In genomic region chr19:17305517-17306284, GRCh38 we compare ENCODE assay signal across 8 cellular contexts. TPM values are rescaled to one million over a fixed set of nuclear protein-coding genes. Genes with fewer than 3 reads are reported as not detected.
A peak's percentile ranks its signal among the peaks of the same experiment; 100 is the strongest.
DNase-seq lines count a peak whose midpoint lies in the region; ATAC-seq and TF ChIP-seq lines count a peak whose summit lies in the region.

Gene MRPL34 (plus strand): TSS chr19:17305872. CDS start chr19:17305893, 21 bp downstream.

- H3K27ac Mint-ChIP-seq in CD4-positive, CD25-positive, alpha-beta regulatory T cell: peak within 1 kb of the TSS; percentile 73 to 95 (median 88)
- peak within 1 kb of the TSS; percentile 90 for H3K27ac Mint-ChIP-seq in activated CD4-positive, alpha-beta memory T cell treated with anti-CD3 and anti-CD28 coated beads, Interleukin-2, amount 10 ng/mL, durations not matched to agents 7 days and 5 days

- peaks cover 11 to 62% (median 30%) of the 10 kb centered on the region in 4 donors for H3K4me1 Mint-ChIP-seq in CD4-positive, CD25-positive, alpha-beta regulatory T cell
- peaks cover 58% of the 10 kb centered on the region for H3K4me1 Mint-ChIP-seq in activated CD4-positive, alpha-beta memory T cell treated with anti-CD3 and anti-CD28 coated beads, Interleukin-2, amount 10 ng/mL, durations not matched to agents 7 days and 5 days

- WGBS in lower leg skin, 2 donors: 0% methylated on average over 41 to 50 of the region's 55 CpGs

- peak; percentile 93 to 99 (median 96) for DNase-seq in CD4-positive, CD25-positive, alpha-beta regulatory T cell
- DNase-seq in NCI-H82 treated with DMSO at 0.1 percent for 48 hours (lab: John Stamatoyannopoulos, UW; ENCODE audit: unreplicated experiment): peak; percentile 100
- DNase-seq in activated CD4-positive, alpha-beta memory T cell treated with anti-CD3 and anti-CD28 coated beads, Interleukin-2, amount 10 ng/mL, durations not matched to agents 7 days and 5 days: peak; percentile 98
- DNase-seq in lower leg skin (ENCODE audit: low spot score in 2 of 2): peak; percentile 95 to 99
- DNase-seq in stimulated activated CD4-positive, alpha-beta T cell treated with anti-CD3 and anti-CD28 coated beads, TNF-alpha, amount 100 ng/mL, for 1 hour (ENCODE audit: low read depth in 3 of 3, low spot score in 1 of 3): peak; percentile 81 to 93 (median 88)

- H3K4me3 ChIP-seq in CD4-positive, CD25-positive, alpha-beta regulatory T cell (ENCODE audit: low read depth, low read length): peak within 1 kb of the TSS; percentile 71
- H3K4me3 ChIP-seq in duodenal mucosa (ENCODE audit: low read depth in 1 of 2, low read length in 2 of 2) (peak within 1 kb of the TSS; percentile 74 to 91), lower leg skin (ENCODE audit: low read depth, poor library complexity, severe bottlenecking) (peak within 1 kb of the TSS; percentile 57)

- peak within 1 kb of the TSS; percentile 88 for H3K27ac ChIP-seq in CD4-positive, CD25-positive, alpha-beta regulatory T cell (ENCODE audit: insufficient read depth, low read length, poor library complexity, severe bottlenecking)
- H3K27ac ChIP-seq in duodenal mucosa (ENCODE audit: low read depth, low read length): peak within 1 kb of the TSS; percentile 95

- intact Hi-C loops in lower leg skin (cut with DNase I; ENCODE audit: low total_unique reads): no loop called here

- H3K27me3 Mint-ChIP-seq in CD4-positive, CD25-positive, alpha-beta regulatory T cell: no peaks in the 10 kb centered on the region
- H3K27me3 Mint-ChIP-seq in activated CD4-positive, alpha-beta memory T cell treated with anti-CD3 and anti-CD28 coated beads, Interleukin-2, amount 10 ng/mL, durations not matched to agents 7 days and 5 days: no peaks in the 10 kb centered on the region

- CTCF ChIA-PET in activated CD4-positive, alpha-beta memory T cell treated with anti-CD3 and anti-CD28 coated beads, Interleukin-2, amount 10 ng/mL, durations not matched to agents 7 days and 5 days (lab: Charles Lee): interaction anchor here (0.6 to 3.1 kb wide), 23 partner anchors 10 to 236 kb away, joined by 3 to 32 read pairs (median 4); partner anchors contain the start of genes ANKLE1, ANO8, BABAM1 and BST2

- peaks cover 5% of the 10 kb centered on the region for H3K36me3 Mint-ChIP-seq in CD4-positive, CD25-positive, alpha-beta regulatory T cell
- H3K36me3 Mint-ChIP-seq in activated CD4-positive, alpha-beta memory T cell treated with anti-CD3 and anti-CD28 coated beads, Interleukin-2, amount 10 ng/mL, durations not matched to agents 7 days and 5 days (ENCODE audit: low read depth): peaks cover 5% of the 10 kb centered on the region

- H3K9ac ChIP-seq in duodenal mucosa (ENCODE audit: low read depth in 1 of 2, low read length in 2 of 2): peak within 1 kb of the TSS; percentile 85 to 96

- TF ChIP-seq CTCF in lower leg skin (IDR thresholded peaks at IDR 0.05): peak in 2 of 3 donors; percentile 23 to 84

- no peaks in the 10 kb centered on the region for H3K36me3 ChIP-seq in CD4-positive, CD25-positive, alpha-beta regulatory T cell (ENCODE audit: control insufficient read depth, insufficient read depth, low read length)
- no peaks in the 10 kb centered on the region for H3K36me3 ChIP-seq in duodenal mucosa (ENCODE audit: control insufficient read depth in 1 of 2, insufficient read depth in 2 of 2, low read length in 2 of 2)

- peak in 1 of 2 donors; percentile 1 for TF ChIP-seq POLR2A in lower leg skin (IDR thresholded peaks at IDR 0.05)

- no peaks in the 10 kb centered on the region for H3K27me3 ChIP-seq in CD4-positive, CD25-positive, alpha-beta regulatory T cell (ENCODE audit: control insufficient read depth, insufficient read depth, low read length)
- no peaks in the 10 kb centered on the region for H3K27me3 ChIP-seq in duodenal mucosa (ENCODE audit: control insufficient read depth in 1 of 2, insufficient read depth in 2 of 2, low read length in 2 of 2)

- peak; percentile 62 to 63 for ATAC-seq in CD4-positive, CD25-positive, alpha-beta regulatory T cell (ENCODE audit: low read depth in 2 of 2)
- peak; percentile 78 for ATAC-seq in GM19397 (IDR thresholded peaks at IDR 0.05; ENCODE audit: unreplicated experiment)
- peak; percentile 34 for ATAC-seq in HG03575 (IDR thresholded peaks at IDR 0.05; ENCODE audit: extremely low read depth, insufficient number of reproducible peaks, low FRiP score, unreplicated experiment)

- POLR2A ChIA-PET in activated CD4-positive, alpha-beta memory T cell treated with anti-CD3 and anti-CD28 coated beads, Interleukin-2, amount 10 ng/mL, durations not matched to agents 7 days and 5 days (lab: Charles Lee): interaction anchor here (0.6 to 4.8 kb wide), 9 partner anchors 12 to 114 kb away, joined by 3 to 50 read pairs (median 5); partner anchors contain the start of genes ANO8, MVB12A and OCEL1

- peaks cover 54% of the 10 kb centered on the region for H3K4me1 ChIP-seq in CD4-positive, CD25-positive, alpha-beta regulatory T cell (ENCODE audit: control insufficient read depth, insufficient read depth, low read length, poor library complexity, severe bottlenecking)
- peaks cover 24 to 40% of the 10 kb centered on the region in 2 donors for H3K4me1 ChIP-seq in duodenal mucosa (ENCODE audit: control insufficient read depth in 1 of 2, insufficient read depth in 2 of 2, low read length in 2 of 2)

- H3K9me3 ChIP-seq in CD4-positive, CD25-positive, alpha-beta regulatory T cell (ENCODE audit: control insufficient read depth in 2 of 2, low read length in 2 of 2): no peaks in the 10 kb centered on the region
- H3K9me3 ChIP-seq in duodenal mucosa (ENCODE audit: control insufficient read depth in 1 of 2, low read length in 2 of 2): no peaks in the 10 kb centered on the region

- no peaks in the 10 kb centered on the region for H3K9me3 Mint-ChIP-seq in CD4-positive, CD25-positive, alpha-beta regulatory T cell
- no peaks in the 10 kb centered on the region for H3K9me3 Mint-ChIP-seq in activated CD4-positive, alpha-beta memory T cell treated with anti-CD3 and anti-CD28 coated beads, Interleukin-2, amount 10 ng/mL, durations not matched to agents 7 days and 5 days

- peak within 1 kb of the TSS; percentile 92 to 96 (median 93) for H3K4me3 Mint-ChIP-seq in CD4-positive, CD25-positive, alpha-beta regulatory T cell
- H3K4me3 Mint-ChIP-seq in activated CD4-positive, alpha-beta memory T cell treated with anti-CD3 and anti-CD28 coated beads, Interleukin-2, amount 10 ng/mL, durations not matched to agents 7 days and 5 days: peak within 1 kb of the TSS; percentile 89

RNA-seq across cellular contexts. Expression of gene MRPL34, which starts in this region (rescaled TPM):
- total RNA-seq in CD4-positive, CD25-positive, alpha-beta regulatory T cell: 37.1 TPM
- 100 to 1,000 TPM; 223 to 248 (median 236) TPM for polyA plus RNA-seq in CD4-positive, CD25-positive, alpha-beta regulatory T cell
- total RNA-seq in activated CD4-positive, alpha-beta memory T cell treated with anti-CD3 and anti-CD28 coated beads, Interleukin-2, amount 10 ng/mL, durations not matched to agents 7 days and 5 days: 10 to 100 TPM; 82.8 to 98.3 TPM
- 100 to 1,000 TPM in 3 of 4 donors, 10 to 100 TPM in 1; 88.4 to 228 (median 131) TPM for total RNA-seq in lower leg skin

Comparison
In these comparisons a context has a peak if more than half of its experiments do, and no peak if none do; other contexts are left out.
1. Peak in every context shown above with its lines: DNase-seq, ATAC-seq, H3K4me3 ChIP-seq and H3K27ac ChIP-seq.